Comparison of ENCODE assay signal across 14 cellular contexts in the genomic region with DNA sequence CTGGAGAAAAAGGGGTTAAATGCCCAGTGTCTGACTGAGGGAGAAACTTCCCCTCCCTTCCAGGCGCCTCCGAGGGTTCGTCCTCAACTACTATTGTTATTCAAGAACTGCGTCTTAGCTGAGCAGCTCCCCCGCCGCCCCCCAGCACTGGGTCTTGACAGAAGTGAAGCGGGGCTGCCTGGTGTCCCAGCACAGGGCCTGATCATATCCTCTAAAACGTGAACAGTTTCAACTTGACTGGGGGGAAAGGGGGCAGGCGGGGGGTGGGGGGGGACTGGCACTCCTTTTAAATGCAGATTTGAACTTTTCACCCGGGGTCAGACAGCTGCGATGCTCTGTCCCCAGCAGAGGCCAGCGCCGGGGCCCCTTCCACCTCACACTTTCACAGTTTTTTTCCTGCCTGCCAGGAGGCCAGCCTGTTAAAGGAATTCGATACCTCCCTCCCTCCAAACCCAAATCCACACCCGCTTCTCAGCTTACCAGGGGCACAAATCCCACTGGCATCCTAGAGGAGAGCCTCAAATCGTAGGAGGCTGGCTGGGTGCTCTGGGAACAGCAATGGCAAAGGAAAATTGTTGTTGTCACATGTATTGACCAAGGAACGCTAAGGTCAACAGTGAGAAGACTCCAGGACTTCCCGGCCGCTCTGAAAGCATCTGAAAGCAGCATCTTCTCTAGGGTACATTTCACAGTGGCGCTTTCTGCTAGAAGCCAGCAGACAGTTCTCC. TPM values are rescaled to one million over a fixed set of nuclear protein-coding genes. Genes with fewer than 3 reads are reported as not detected.
A peak's percentile ranks its signal among the peaks of the same experiment; 100 is the strongest.
DNase-seq lines count a peak whose midpoint lies in the region; ATAC-seq, FAIRE-seq and TF ChIP-seq lines count a peak whose summit lies in the region.
"Had no signal": no experiment of that assay in that cellular context is flagged by ENCODE, and none has a peak within 500 bp of the region (broad histone marks: within the 10 kb centered on the region; RNA-seq: fewer than 3 reads in every experiment).

No MANE protein-coding gene starts in this region.

- peaks cover 2% of the 10 kb centered on the region for H3K36me3 Mint-ChIP-seq in chondrocyte (ENCODE audit: low read depth)

- TF ChIP-seq CTCF in cardiac muscle cell (IDR thresholded peaks at IDR 0.05; ENCODE audit: low read depth, low read length) = no peak
- no peak for TF ChIP-seq CTCF in chondrocyte (IDR thresholded peaks at IDR 0.05)
- no peak for TF ChIP-seq CTCF in neural cell (IDR thresholded peaks at IDR 0.05; ENCODE audit: poor library complexity, severe bottlenecking)

- H3K4me3 Mint-ChIP-seq in chondrocyte (ENCODE audit: unreplicated experiment) = peak overlapping the region; percentile 33

- no peaks in the 10 kb centered on the region for H3K36me3 ChIP-seq in cardiac muscle cell
- peaks cover 7% of the 10 kb centered on the region for H3K36me3 ChIP-seq in neural cell (ENCODE audit: insufficient read depth, low read length)
- H3K36me3 ChIP-seq: Peyer's patch had no signal

- H3K9me2 ChIP-seq in neural cell (ENCODE audit: insufficient read depth, low read length) = no peaks in the 10 kb centered on the region

- H3K4me3 ChIP-seq in cardiac muscle cell (no peak overlapping the region), neural cell (ENCODE audit: low read length) (peak overlapping the region; percentile 58)
- H3K4me3 ChIP-seq: Peyer's patch had no signal

- no peak for TF ChIP-seq RAD21 in neural cell (conservative IDR thresholded peaks at IDR 0.05)

- H3K79me2 ChIP-seq in neural cell (replicated peaks; ENCODE audit: insufficient read depth, low read length) = peaks cover 98% of the 10 kb centered on the region

- intact Hi-C loops in left cardiac atrium (cut with DNase I) = no loop called here

- peak overlapping the region; percentile 45 for H3K9ac ChIP-seq in neural cell (ENCODE audit: low read length)

- TF ChIP-seq EP300 in neural cell (conservative IDR thresholded peaks at IDR 0.05; ENCODE audit: poor library complexity, severe bottlenecking) = no peak

- H3K4me2 ChIP-seq in neural cell (ENCODE audit: low read length) = peak overlapping the region; percentile 38

- ATAC-seq in left cardiac atrium = no peak
- ATAC-seq in activated CD4-positive, CD25-positive, alpha-beta regulatory T cell treated with anti-CD3 and anti-CD28 coated beads, Interleukin-2, amount 50 U/mL, for 24 hours = no peak

- no peak overlapping the region for H2AFZ ChIP-seq in neural cell (ENCODE audit: low read depth, low read length)

- H3K9me3 ChIP-seq in cardiac muscle cell (ENCODE audit: low read depth) (no peaks in the 10 kb centered on the region), neural cell (ENCODE audit: low read length) (no peaks in the 10 kb centered on the region)
- H3K9me3 ChIP-seq: Peyer's patch had no signal

- H3K27me3 ChIP-seq in cardiac muscle cell (no peaks in the 10 kb centered on the region), neural cell (ENCODE audit: insufficient read depth, low read depth, low read length) (no peaks in the 10 kb centered on the region)
- H3K27me3 ChIP-seq: Peyer's patch had no signal

- no peak for FAIRE-seq in GM19239 (lab: Jason Lieb, UNC)
- FAIRE-seq: TTC549 had no signal

- peaks cover 90% of the 10 kb centered on the region for H4K20me1 ChIP-seq in neural cell (ENCODE audit: insufficient read depth)

- no peaks in the 10 kb centered on the region for H3K27me3 Mint-ChIP-seq in chondrocyte (ENCODE audit: low read depth)

- peak in 1 of 2 donors; percentile 71 for DNase-seq in cardiac muscle cell (ENCODE audit: low read depth in 1 of 2, low spot score in 1 of 2)
- no peak for DNase-seq in left cardiac atrium
- no peak for DNase-seq in chondrocyte (ENCODE audit: low spot score)
- no peak for DNase-seq in stimulated activated CD4-positive, alpha-beta T cell treated with anti-CD3 and anti-CD28 coated beads, Interleukin-12 subunit alpha, Interleukin-12 subunit beta, amount 100 ng/mL, for 4 hours
- DNase-seq in GM19239 (ENCODE audit: insufficient read length, low spot score) = no peak
- DNase-seq in COR-L47 (lab: John Stamatoyannopoulos, UW) = no peak
- DNase-seq: ACHN; activated T-cell treated with anti-CD3 and anti-CD28 coated beads for 4 hours; DND-41; Peyer's patch; stimulated activated naive CD4-positive, alpha-beta T cell had no signal

- peak overlapping the region; percentile 75 for H3K27ac ChIP-seq in cardiac muscle cell
- peak overlapping the region; percentile 45 for H3K27ac ChIP-seq in neural cell (ENCODE audit: low read length)

- H3K27ac Mint-ChIP-seq in chondrocyte (ENCODE audit: unreplicated experiment) = peak overlapping the region; percentile 88

- peaks cover 91% of the 10 kb centered on the region for H3K4me1 Mint-ChIP-seq in chondrocyte (ENCODE audit: low read depth)

- H3F3A ChIP-seq in neural cell (ENCODE audit: insufficient read depth, low read length, poor library complexity, severe bottlenecking) = peaks cover 9% of the 10 kb centered on the region

- H3K9me3 Mint-ChIP-seq in chondrocyte (ENCODE audit: low read depth) = no peaks in the 10 kb centered on the region

- H3K4me1 ChIP-seq in cardiac muscle cell (ENCODE audit: low read depth) = peaks cover 90% of the 10 kb centered on the region

TF ChIP-seq in neural cell, 6 proteins besides CTCF, POLR2A, EP300 and RAD21:
- no peak for TF ChIP-seq POLR2AphosphoS5 (IDR thresholded peaks at IDR 0.05)
- no peak for TF ChIP-seq SMC3 (conservative IDR thresholded peaks at IDR 0.05; ENCODE audit: poor library complexity)
- no peak for TF ChIP-seq EZH2 (IDR thresholded peaks at IDR 0.05; ENCODE audit: borderline replicate concordance, insufficient read depth, low read length, poor library complexity, severe bottlenecking)
- TF ChIP-seq, protein P1, sequence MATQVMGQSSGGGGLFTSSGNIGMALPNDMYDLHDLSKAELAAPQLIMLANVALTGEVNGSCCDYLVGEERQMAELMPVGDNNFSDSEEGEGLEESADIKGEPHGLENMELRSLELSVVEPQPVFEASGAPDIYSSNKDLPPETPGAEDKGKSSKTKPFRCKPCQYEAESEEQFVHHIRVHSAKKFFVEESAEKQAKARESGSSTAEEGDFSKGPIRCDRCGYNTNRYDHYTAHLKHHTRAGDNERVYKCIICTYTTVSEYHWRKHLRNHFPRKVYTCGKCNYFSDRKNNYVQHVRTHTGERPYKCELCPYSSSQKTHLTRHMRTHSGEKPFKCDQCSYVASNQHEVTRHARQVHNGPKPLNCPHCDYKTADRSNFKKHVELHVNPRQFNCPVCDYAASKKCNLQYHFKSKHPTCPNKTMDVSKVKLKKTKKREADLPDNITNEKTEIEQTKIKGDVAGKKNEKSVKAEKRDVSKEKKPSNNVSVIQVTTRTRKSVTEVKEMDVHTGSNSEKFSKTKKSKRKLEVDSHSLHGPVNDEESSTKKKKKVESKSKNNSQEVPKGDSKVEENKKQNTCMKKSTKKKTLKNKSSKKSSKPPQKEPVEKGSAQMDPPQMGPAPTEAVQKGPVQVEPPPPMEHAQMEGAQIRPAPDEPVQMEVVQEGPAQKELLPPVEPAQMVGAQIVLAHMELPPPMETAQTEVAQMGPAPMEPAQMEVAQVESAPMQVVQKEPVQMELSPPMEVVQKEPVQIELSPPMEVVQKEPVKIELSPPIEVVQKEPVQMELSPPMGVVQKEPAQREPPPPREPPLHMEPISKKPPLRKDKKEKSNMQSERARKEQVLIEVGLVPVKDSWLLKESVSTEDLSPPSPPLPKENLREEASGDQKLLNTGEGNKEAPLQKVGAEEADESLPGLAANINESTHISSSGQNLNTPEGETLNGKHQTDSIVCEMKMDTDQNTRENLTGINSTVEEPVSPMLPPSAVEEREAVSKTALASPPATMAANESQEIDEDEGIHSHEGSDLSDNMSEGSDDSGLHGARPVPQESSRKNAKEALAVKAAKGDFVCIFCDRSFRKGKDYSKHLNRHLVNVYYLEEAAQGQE (IDR thresholded peaks at IDR 0.05; ENCODE audit: borderline replicate concordance) = no peak
- TF ChIP-seq TAF1 (IDR thresholded peaks at IDR 0.05; ENCODE audit: low read depth) = no peak

RNA-seq across cellular contexts. Expression of gene ZFHX3, which starts 14.5 kb away (rescaled TPM):
- total RNA-seq in cardiac muscle cell (6.6 and 12.2 TPM in 2 replicates), left cardiac atrium (10 to 100 TPM; 11.9 to 12.6 TPM), chondrocyte (74.4 to 91.0 TPM (median 86.8 TPM) in 3 replicates)
- polyA plus RNA-seq in cardiac muscle cell (6.7 and 8.4 TPM in 2 replicates), neural cell (26.4 and 27.7 TPM in 2 replicates)
- 112 and 179 TPM in 2 replicates for polyA minus RNA-seq in neural cell
